In the genomic region with DNA sequence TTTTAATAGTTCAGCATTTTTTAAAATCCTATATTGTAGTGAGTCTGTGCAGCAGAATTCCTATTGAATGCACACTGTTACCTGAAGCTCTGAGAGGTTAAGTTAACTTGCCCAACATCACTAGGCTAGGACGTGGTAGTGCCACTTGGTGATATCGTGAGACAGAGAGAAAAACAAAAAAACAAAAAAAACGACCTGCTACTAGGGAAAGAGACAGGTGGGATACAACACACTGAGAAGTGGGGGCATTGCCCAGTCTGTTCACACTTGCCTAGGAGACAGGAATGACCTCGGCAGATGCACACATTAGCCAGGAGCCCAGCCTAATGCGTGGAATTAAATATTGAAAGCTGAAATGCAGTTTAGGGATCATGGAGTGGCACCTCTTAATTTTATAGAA, we compare ENCODE assay signal across 12 cellular contexts.
DNase-seq lines count a peak whose midpoint lies in the region; ATAC-seq and TF ChIP-seq lines count a peak whose summit lies in the region.
"Had no signal": no experiment of that assay in that cellular context is flagged by ENCODE, and none has a peak within 500 bp of the region (broad histone marks: within the 10 kb centered on the region; RNA-seq: fewer than 3 reads in every experiment).

No MANE protein-coding gene starts in this region.

- no peak overlapping the region for H3K27ac ChIP-seq in HEK293 (ENCODE audit: extremely low read depth, low read depth, low read length)
- H3K27ac ChIP-seq: brain microvascular endothelial cell, upper lobe of right lung had no signal

- peaks cover 4% of the 10 kb centered on the region for H3K36me3 Mint-ChIP-seq in T-helper 2 cell treated with Interferon-gamma antibody and Interleukin-4, amounts not matched to agents 5 μg/mL and 100 μg/mL, for 36 hours (ENCODE audit: low read depth)
- H3K36me3 Mint-ChIP-seq in immature natural killer cell, result no peaks in the 10 kb centered on the region

- ATAC-seq in activated CD4-positive, CD25-positive, alpha-beta regulatory T cell treated with anti-CD3 and anti-CD28 coated beads, Interleukin-2, amount 50 U/mL, for 24 hours, result no peak
- ATAC-seq: right cardiac atrium, upper lobe of right lung had no signal

- no peaks in the 10 kb centered on the region for H3K27me3 Mint-ChIP-seq in T-helper 2 cell treated with Interferon-gamma antibody and Interleukin-4, amounts not matched to agents 5 μg/mL and 100 μg/mL, for 36 hours (ENCODE audit: low read depth)
- peaks cover 0 to 4% (median 0%) of the 10 kb centered on the region in 3 donors for H3K27me3 Mint-ChIP-seq in immature natural killer cell (ENCODE audit: low read depth in 3 of 3)

- peak overlapping the region; percentile 53 for H3K4me3 Mint-ChIP-seq in T-helper 2 cell treated with Interferon-gamma antibody and Interleukin-4, amounts not matched to agents 5 μg/mL and 100 μg/mL, for 36 hours
- H3K4me3 Mint-ChIP-seq in immature natural killer cell, result peak overlapping the region; percentile 17 to 94 (median 49)

- no peak for TF ChIP-seq CTCF in HEK293 (tag by site-specific recombination; IDR thresholded peaks at IDR 0.05)

- H3K4me3 ChIP-seq in HEK293 (ENCODE audit: low read depth, low read length), result no peak overlapping the region

- peaks cover 10% of the 10 kb centered on the region for H3K9me3 Mint-ChIP-seq in T-helper 2 cell treated with Interferon-gamma antibody and Interleukin-4, amounts not matched to agents 5 μg/mL and 100 μg/mL, for 36 hours
- H3K9me3 Mint-ChIP-seq in immature natural killer cell, result no peaks in the 10 kb centered on the region

- DNase-seq in ELR (ENCODE audit: low read depth) (peak; percentile 28), immature natural killer cell (no peak), NOMO-1 treated with dmso at 0.1 percent for 144 hours (lab: John Stamatoyannopoulos, UW; ENCODE audit: unreplicated experiment) (no peak), GM19240 (ENCODE audit: insufficient read length, low spot score) (no peak)
- DNase-seq in T-helper 2 cell treated with Interferon-gamma antibody and Interleukin-4, amounts not matched to agents 5 μg/mL and 100 μg/mL, for 36 hours (ENCODE audit: low spot score), result no peak
- DNase-seq: brain microvascular endothelial cell, GDM1, NCI-H1694 treated with DMSO at 0.1 percent for 48 hours, right cardiac atrium, upper lobe of right lung had no signal

- H3K4me1 ChIP-seq in HEK293 (ENCODE audit: control insufficient read depth, insufficient read depth, low read length), result no peaks in the 10 kb centered on the region
- H3K4me1 ChIP-seq: upper lobe of right lung had no signal

- no peaks in the 10 kb centered on the region for H3K36me3 ChIP-seq in HEK293 (ENCODE audit: control insufficient read depth in 2 of 2, insufficient read depth in 1 of 2, low read length in 2 of 2)
- H3K36me3 ChIP-seq: brain microvascular endothelial cell, upper lobe of right lung had no signal

- CTCF ChIA-PET in HEK293 (lab: Yijun Ruan, JAX), result interaction anchor here (1.2 kb wide), 1 partner anchor 36 kb away, joined by 3 read pairs; no protein-coding TSS in a partner anchor

- peak overlapping the region; percentile 93 for H3K27ac Mint-ChIP-seq in T-helper 2 cell treated with Interferon-gamma antibody and Interleukin-4, amounts not matched to agents 5 μg/mL and 100 μg/mL, for 36 hours
- H3K27ac Mint-ChIP-seq in immature natural killer cell, result peak overlapping the region; percentile 34 to 96 (median 68)

- POLR2A ChIA-PET in HEK293 (lab: Yijun Ruan, JAX), result no interaction called here

- H3K4me1 Mint-ChIP-seq in T-helper 2 cell treated with Interferon-gamma antibody and Interleukin-4, amounts not matched to agents 5 μg/mL and 100 μg/mL, for 36 hours (ENCODE audit: low read depth), result peaks cover 92% of the 10 kb centered on the region
- H3K4me1 Mint-ChIP-seq in immature natural killer cell, result peaks cover 24 to 31% of the 10 kb centered on the region in 2 donors

- H3K9me3 ChIP-seq in HEK293 (ENCODE audit: control insufficient read depth, insufficient read depth, low read depth, low read length), result no peaks in the 10 kb centered on the region
- H3K9me3 ChIP-seq: upper lobe of right lung had no signal

TF ChIP-seq in HEK293, 187 proteins besides CTCF, POLR2A, EP300 and RAD21 (continues in another document):
- TF ChIP-seq, protein P1, sequence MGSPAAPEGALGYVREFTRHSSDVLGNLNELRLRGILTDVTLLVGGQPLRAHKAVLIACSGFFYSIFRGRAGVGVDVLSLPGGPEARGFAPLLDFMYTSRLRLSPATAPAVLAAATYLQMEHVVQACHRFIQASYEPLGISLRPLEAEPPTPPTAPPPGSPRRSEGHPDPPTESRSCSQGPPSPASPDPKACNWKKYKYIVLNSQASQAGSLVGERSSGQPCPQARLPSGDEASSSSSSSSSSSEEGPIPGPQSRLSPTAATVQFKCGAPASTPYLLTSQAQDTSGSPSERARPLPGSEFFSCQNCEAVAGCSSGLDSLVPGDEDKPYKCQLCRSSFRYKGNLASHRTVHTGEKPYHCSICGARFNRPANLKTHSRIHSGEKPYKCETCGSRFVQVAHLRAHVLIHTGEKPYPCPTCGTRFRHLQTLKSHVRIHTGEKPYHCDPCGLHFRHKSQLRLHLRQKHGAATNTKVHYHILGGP (tag by site-specific recombination; IDR thresholded peaks at IDR 0.05), result no peak
- TF ChIP-seq, protein P2, sequence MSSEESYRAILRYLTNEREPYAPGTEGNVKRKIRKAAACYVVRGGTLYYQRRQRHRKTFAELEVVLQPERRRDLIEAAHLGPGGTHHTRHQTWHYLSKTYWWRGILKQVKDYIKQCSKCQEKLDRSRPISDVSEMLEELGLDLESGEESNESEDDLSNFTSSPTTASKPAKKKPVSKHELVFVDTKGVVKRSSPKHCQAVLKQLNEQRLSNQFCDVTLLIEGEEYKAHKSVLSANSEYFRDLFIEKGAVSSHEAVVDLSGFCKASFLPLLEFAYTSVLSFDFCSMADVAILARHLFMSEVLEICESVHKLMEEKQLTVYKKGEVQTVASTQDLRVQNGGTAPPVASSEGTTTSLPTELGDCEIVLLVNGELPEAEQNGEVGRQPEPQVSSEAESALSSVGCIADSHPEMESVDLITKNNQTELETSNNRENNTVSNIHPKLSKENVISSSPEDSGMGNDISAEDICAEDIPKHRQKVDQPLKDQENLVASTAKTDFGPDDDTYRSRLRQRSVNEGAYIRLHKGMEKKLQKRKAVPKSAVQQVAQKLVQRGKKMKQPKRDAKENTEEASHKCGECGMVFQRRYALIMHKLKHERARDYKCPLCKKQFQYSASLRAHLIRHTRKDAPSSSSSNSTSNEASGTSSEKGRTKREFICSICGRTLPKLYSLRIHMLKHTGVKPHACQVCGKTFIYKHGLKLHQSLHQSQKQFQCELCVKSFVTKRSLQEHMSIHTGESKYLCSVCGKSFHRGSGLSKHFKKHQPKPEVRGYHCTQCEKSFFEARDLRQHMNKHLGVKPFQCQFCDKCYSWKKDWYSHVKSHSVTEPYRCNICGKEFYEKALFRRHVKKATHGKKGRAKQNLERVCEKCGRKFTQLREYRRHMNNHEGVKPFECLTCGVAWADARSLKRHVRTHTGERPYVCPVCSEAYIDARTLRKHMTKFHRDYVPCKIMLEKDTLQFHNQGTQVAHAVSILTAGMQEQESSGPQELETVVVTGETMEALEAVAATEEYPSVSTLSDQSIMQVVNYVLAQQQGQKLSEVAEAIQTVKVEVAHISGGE (tag by site-specific recombination; conservative IDR thresholded peaks at IDR 0.05; ENCODE audit: low read depth), result no peak
- TF ChIP-seq ZNF837 (tag by site-specific recombination; IDR thresholded peaks at IDR 0.05) (no peak), ZNF274 (IDR thresholded peaks at IDR 0.05; ENCODE audit: low read length) (no peak), ZNF274 (tag by site-specific recombination; IDR thresholded peaks at IDR 0.05; ENCODE audit: borderline replicate concordance) (no peak), ZNF133 (tag by site-specific recombination; IDR thresholded peaks at IDR 0.05) (peak; percentile 93), ZNF140 (tag by site-specific recombination; IDR thresholded peaks at IDR 0.05) (no peak), ZNF530 (tag by site-specific recombination; IDR thresholded peaks at IDR 0.05; ENCODE audit: low read depth) (no peak), ZXDB (tag by site-specific recombination; IDR thresholded peaks at IDR 0.05) (no peak), ZNF529 (tag by site-specific recombination; IDR thresholded peaks at IDR 0.05; ENCODE audit: insufficient replicate concordance) (no peak), ZEB2 (tag by site-specific recombination; IDR thresholded peaks at IDR 0.05) (no peak), ZNF221 (tag by site-specific recombination; IDR thresholded peaks at IDR 0.05; ENCODE audit: borderline replicate concordance) (no peak), ZNF776 (tag by site-specific recombination; IDR thresholded peaks at IDR 0.05; ENCODE audit: borderline replicate concordance) (no peak)
- TF ChIP-seq, protein P3, sequence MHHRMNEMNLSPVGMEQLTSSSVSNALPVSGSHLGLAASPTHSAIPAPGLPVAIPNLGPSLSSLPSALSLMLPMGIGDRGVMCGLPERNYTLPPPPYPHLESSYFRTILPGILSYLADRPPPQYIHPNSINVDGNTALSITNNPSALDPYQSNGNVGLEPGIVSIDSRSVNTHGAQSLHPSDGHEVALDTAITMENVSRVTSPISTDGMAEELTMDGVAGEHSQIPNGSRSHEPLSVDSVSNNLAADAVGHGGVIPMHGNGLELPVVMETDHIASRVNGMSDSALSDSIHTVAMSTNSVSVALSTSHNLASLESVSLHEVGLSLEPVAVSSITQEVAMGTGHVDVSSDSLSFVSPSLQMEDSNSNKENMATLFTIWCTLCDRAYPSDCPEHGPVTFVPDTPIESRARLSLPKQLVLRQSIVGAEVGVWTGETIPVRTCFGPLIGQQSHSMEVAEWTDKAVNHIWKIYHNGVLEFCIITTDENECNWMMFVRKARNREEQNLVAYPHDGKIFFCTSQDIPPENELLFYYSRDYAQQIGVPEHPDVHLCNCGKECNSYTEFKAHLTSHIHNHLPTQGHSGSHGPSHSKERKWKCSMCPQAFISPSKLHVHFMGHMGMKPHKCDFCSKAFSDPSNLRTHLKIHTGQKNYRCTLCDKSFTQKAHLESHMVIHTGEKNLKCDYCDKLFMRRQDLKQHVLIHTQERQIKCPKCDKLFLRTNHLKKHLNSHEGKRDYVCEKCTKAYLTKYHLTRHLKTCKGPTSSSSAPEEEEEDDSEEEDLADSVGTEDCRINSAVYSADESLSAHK (tag by site-specific recombination; IDR thresholded peaks at IDR 0.05), result no peak
- TF ChIP-seq, protein P4, sequence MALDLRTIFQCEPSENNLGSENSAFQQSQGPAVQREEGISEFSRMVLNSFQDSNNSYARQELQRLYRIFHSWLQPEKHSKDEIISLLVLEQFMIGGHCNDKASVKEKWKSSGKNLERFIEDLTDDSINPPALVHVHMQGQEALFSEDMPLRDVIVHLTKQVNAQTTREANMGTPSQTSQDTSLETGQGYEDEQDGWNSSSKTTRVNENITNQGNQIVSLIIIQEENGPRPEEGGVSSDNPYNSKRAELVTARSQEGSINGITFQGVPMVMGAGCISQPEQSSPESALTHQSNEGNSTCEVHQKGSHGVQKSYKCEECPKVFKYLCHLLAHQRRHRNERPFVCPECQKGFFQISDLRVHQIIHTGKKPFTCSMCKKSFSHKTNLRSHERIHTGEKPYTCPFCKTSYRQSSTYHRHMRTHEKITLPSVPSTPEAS (tag by site-specific recombination; IDR thresholded peaks at IDR 0.05), result no peak
